ENCODE assay signal across 28 cellular contexts in genomic region chr1:7018826-7019225, GRCh38.
"Had no signal": no experiment of that assay in that cellular context is flagged by ENCODE, and none has a peak within 500 bp of the region (broad histone marks: within the 10 kb centered on the region; RNA-seq: fewer than 3 reads in every experiment).

No MANE protein-coding gene starts in this region.

- H3K79me2 ChIP-seq: hepatocyte had no signal

- DNase-seq: kidney glomerular epithelial cell; left cardiac atrium; left ventricle myocardium superior; lower lobe of right lung; mammary epithelial cell; mesenchymal stem cell; naive B cell; natural killer cell; nephron progenitor cell; ovary; stimulated activated CD4-positive, alpha-beta T cell treated with anti-CD3 and anti-CD28 coated beads, Interleukin-12 subunit alpha, Interleukin-12 subunit beta, amount 100 ng/mL, for 4 hours; stimulated activated CD4-positive, alpha-beta T cell treated with anti-CD3 and anti-CD28 coated beads, Interleukin-15, amount 100 ng/mL, for 24 hours; stimulated activated CD4-positive, alpha-beta T cell treated with anti-CD3 and anti-CD28 coated beads, Interleukin-2, amount 100 ng/mL, for 24 hours; stimulated activated CD4-positive, alpha-beta T cell treated with anti-CD3 and anti-CD28 coated beads, Interleukin-4, amount 100 ng/mL, for 1 hour; stimulated activated naive B cell treated with anti-CD40 and anti-IgM and Interleukin-4, amounts not matched to agents 10 μg/mL and 1 μg/mL and 100 μg/mL, for 72 hours; stimulated activated naive CD8-positive, alpha-beta T cell treated with anti-CD3 and anti-CD28 coated beads, Interleukin-15, Interleukin-2, amounts not matched to agents 100 U/mL and 50 U/mL, for 24 hours; stomach; testis; thyroid gland; transverse colon had no signal

- FAIRE-seq: keratinocyte, urothelium cell line had no signal

- H3K27me3 ChIP-seq: hepatocyte, neural progenitor cell, ovary, right atrium auricular region, testis, thyroid gland, transverse colon, upper lobe of left lung had no signal

- H3K4me1 ChIP-seq: lower lobe of right lung, stomach, thyroid gland, transverse colon, upper lobe of left lung had no signal

- H3K4me3 ChIP-seq: hepatocyte, lower lobe of right lung, neural progenitor cell, ovary, right atrium auricular region, skin epidermis, stomach, testis, thyroid gland, transverse colon, upper lobe of left lung had no signal

- H3K4me2 ChIP-seq: hepatocyte, neural progenitor cell had no signal

- H3K9me3 ChIP-seq: lower lobe of right lung, ovary, right atrium auricular region, stomach, testis, thyroid gland, transverse colon, upper lobe of left lung had no signal

- H3K36me3 ChIP-seq: lower lobe of right lung, neural progenitor cell, ovary, right atrium auricular region, stomach, thyroid gland, transverse colon, upper lobe of left lung had no signal

- H2AFZ ChIP-seq: hepatocyte, neural progenitor cell had no signal

- H3K9ac ChIP-seq: neural progenitor cell had no signal

- H3K27ac ChIP-seq: hepatocyte, lower lobe of right lung, neural progenitor cell, ovary, right atrium auricular region, skin epidermis, stomach, testis, thyroid gland, transverse colon, upper lobe of left lung had no signal

- ATAC-seq: left cardiac atrium; left ventricle myocardium superior; lower lobe of right lung; natural killer cell; sciatic nerve; stimulated activated naive B cell treated with anti-CD40 and anti-IgM and Interleukin-4, amounts not matched to agents 10 μg/mL and 1 μg/mL and 100 μg/mL, for 72 hours; stimulated activated naive CD8-positive, alpha-beta T cell treated with anti-CD3 and anti-CD28 coated beads, Interleukin-15, Interleukin-2, amounts not matched to agents 100 U/mL and 50 U/mL, for 24 hours had no signal
